ENCODE assay signal across 10 cellular contexts in genomic region chr11:8265681-8266241, GRCh38. TPM values are rescaled to one million over a fixed set of nuclear protein-coding genes. Genes with fewer than 3 reads are reported as not detected.
A peak's percentile ranks its signal among the peaks of the same experiment; 100 is the strongest.
DNase-seq lines count a peak whose midpoint lies in the region; ATAC-seq and TF ChIP-seq lines count a peak whose summit lies in the region.
"Had no signal": no experiment of that assay in that cellular context is flagged by ENCODE, and none has a peak within 500 bp of the region (broad histone marks: within the 10 kb centered on the region; RNA-seq: fewer than 3 reads in every experiment).

No MANE protein-coding gene starts in this region.

- no peak for TF ChIP-seq EP300 in transverse colon (IDR thresholded peaks at IDR 0.05; ENCODE audit: low read depth)

- H3K27me3 ChIP-seq in spleen (replicated peaks in 1 of 7) (peaks cover 0 to 100% (median 60%) of the 10 kb centered on the region in 7 donors), transverse colon (peaks cover 97% of the 10 kb centered on the region)

- peaks cover 90% of the 10 kb centered on the region for H3K27me3 Mint-ChIP-seq in activated T-cell treated with anti-CD3 and anti-CD28 coated beads, Interleukin-2, amount 50 U/mL, for 24 hours
- H3K27me3 Mint-ChIP-seq in activated T-cell treated with anti-CD3 and anti-CD28 coated beads, Interleukin-2, amount 50 U/mL, for 4 hours (ENCODE audit: low read depth), result peaks cover 82% of the 10 kb centered on the region
- peaks cover 29% of the 10 kb centered on the region for H3K27me3 Mint-ChIP-seq in glutamatergic neuron (ENCODE audit: unreplicated experiment)

- H3K4me1 ChIP-seq in spleen (peaks cover 8 to 47% (median 35%) of the 10 kb centered on the region in 6 donors), transverse colon (peaks cover 6 to 33% (median 23%) of the 10 kb centered on the region in 4 donors)

- H3K27ac ChIP-seq in spleen (no peak overlapping the region), transverse colon (no peak overlapping the region)
- H3K27ac ChIP-seq: gastroesophageal sphincter had no signal

- DNase-seq in activated T-cell treated with anti-CD3 and anti-CD28 coated beads, Interleukin-2, amount 50 U/mL, for 24 hours, result peak; percentile 17
- DNase-seq in activated T-cell treated with anti-CD3 and anti-CD28 coated beads, Interleukin-2, amount 50 U/mL, for 4 hours, result no peak
- DNase-seq in glutamatergic neuron, result no peak
- DNase-seq in spleen, result peak; percentile 54
- DNase-seq in transverse colon, result no peak
- no peak for DNase-seq in activated CD4-positive, alpha-beta T cell treated with anti-CD3 and anti-CD28 coated beads, Interleukin-2, amount 50 U/mL, for 1 hour

- intact Hi-C loops in spleen (cut with DNase I; ENCODE audit: low total_unique reads), result no loop called here
- intact Hi-C loops in transverse colon (cut with DNase I; ENCODE audit: low total_unique reads), result no loop called here

- no peak for ATAC-seq in activated T-cell treated with anti-CD3 and anti-CD28 coated beads, Interleukin-2, amount 50 U/mL, for 4 hours
- ATAC-seq in SK-N-SH treated with all-trans-retinoic acid at 6 μM for 48 hours (peak; percentile 20; the same call in 1 of the 3 replicates), GM21367 (IDR thresholded peaks at IDR 0.05; ENCODE audit: unreplicated experiment) (no peak)
- ATAC-seq: activated T-helper 17 cell treated with anti-CD3 and anti-CD28 coated beads, Interleukin-2, amount 50 U/mL, for 72 hours; gastroesophageal sphincter had no signal

- TF ChIP-seq POLR2A in spleen (IDR thresholded peaks at IDR 0.05), result no peak
- TF ChIP-seq POLR2A in transverse colon (IDR thresholded peaks at IDR 0.05), result no peak

- H3K4me3 ChIP-seq in spleen, result no peak overlapping the region
- no peak overlapping the region for H3K4me3 ChIP-seq in transverse colon
- H3K4me3 ChIP-seq: gastroesophageal sphincter had no signal

- H3K27ac Mint-ChIP-seq in activated T-cell treated with anti-CD3 and anti-CD28 coated beads, Interleukin-2, amount 50 U/mL, for 24 hours, result no peak overlapping the region
- peak overlapping the region; percentile 22 for H3K27ac Mint-ChIP-seq in glutamatergic neuron (ENCODE audit: unreplicated experiment)
- H3K27ac Mint-ChIP-seq: activated T-helper 17 cell treated with anti-CD3 and anti-CD28 coated beads, Interleukin-2, amount 50 U/mL, for 72 hours had no signal

- no peak overlapping the region for H3K4me3 Mint-ChIP-seq in activated T-cell treated with anti-CD3 and anti-CD28 coated beads, Interleukin-2, amount 50 U/mL, for 24 hours
- H3K4me3 Mint-ChIP-seq in activated T-cell treated with anti-CD3 and anti-CD28 coated beads, Interleukin-2, amount 50 U/mL, for 4 hours, result no peak overlapping the region
- H3K4me3 Mint-ChIP-seq in glutamatergic neuron (ENCODE audit: unreplicated experiment), result no peak overlapping the region
- H3K4me3 Mint-ChIP-seq: activated T-helper 17 cell treated with anti-CD3 and anti-CD28 coated beads, Interleukin-2, amount 50 U/mL, for 72 hours had no signal

- TF ChIP-seq CTCF in glutamatergic neuron (IDR thresholded peaks at IDR 0.05; ENCODE audit: partially characterized antibody, unreplicated experiment), result peak; percentile 59
- peak in 1 of 11 experiments; percentile 16 for TF ChIP-seq CTCF in spleen (IDR thresholded peaks at IDR 0.05 in 8 of 11, conservative IDR thresholded peaks at IDR 0.05 in 3 of 11)
- TF ChIP-seq CTCF in transverse colon (IDR thresholded peaks at IDR 0.05), result no peak

- in situ Hi-C loops in transverse colon (cut with MboI; ENCODE audit: low pct_ligation_motif_present in 1 of 4, low pct_unique_long_range_greater_than_20kb in 1 of 4, low sequenced_read_pairs in 3 of 4), result no loop called here

- 62 to 89% (median 71%) methylated on average over 3 to 6 of the region's 6 CpGs for WGBS in spleen, 5 donors
- 74% methylated on average over 6 of the region's 6 CpGs; no CpG with 5 or more reads in 1 of the 2 donors for WGBS in transverse colon (ENCODE audit: low coverage in 1 of 2), 2 donors

- peaks cover 15% of the 10 kb centered on the region for H3K4me1 Mint-ChIP-seq in activated T-cell treated with anti-CD3 and anti-CD28 coated beads, Interleukin-2, amount 50 U/mL, for 24 hours (ENCODE audit: low read depth)
- H3K4me1 Mint-ChIP-seq in activated T-cell treated with anti-CD3 and anti-CD28 coated beads, Interleukin-2, amount 50 U/mL, for 4 hours (ENCODE audit: low read depth), result peaks cover 9% of the 10 kb centered on the region
- peaks cover 17% of the 10 kb centered on the region for H3K4me1 Mint-ChIP-seq in glutamatergic neuron (ENCODE audit: low read depth, unreplicated experiment)

- H3K36me3 ChIP-seq in spleen (no peaks in the 10 kb centered on the region), transverse colon (no peaks in the 10 kb centered on the region)
- H3K36me3 ChIP-seq: gastroesophageal sphincter had no signal

- H3K9me3 ChIP-seq in spleen (no peaks in the 10 kb centered on the region), transverse colon (no peaks in the 10 kb centered on the region)
- H3K9me3 ChIP-seq: gastroesophageal sphincter had no signal

- H3K9me3 Mint-ChIP-seq in activated T-cell treated with anti-CD3 and anti-CD28 coated beads, Interleukin-2, amount 50 U/mL, for 24 hours, result no peaks in the 10 kb centered on the region
- no peaks in the 10 kb centered on the region for H3K9me3 Mint-ChIP-seq in activated T-cell treated with anti-CD3 and anti-CD28 coated beads, Interleukin-2, amount 50 U/mL, for 4 hours
- H3K9me3 Mint-ChIP-seq in glutamatergic neuron (ENCODE audit: unreplicated experiment), result peaks cover 14% of the 10 kb centered on the region
- H3K9me3 Mint-ChIP-seq: activated T-helper 17 cell treated with anti-CD3 and anti-CD28 coated beads, Interleukin-2, amount 50 U/mL, for 72 hours had no signal

- H3K36me3 Mint-ChIP-seq in activated T-cell treated with anti-CD3 and anti-CD28 coated beads, Interleukin-2, amount 50 U/mL, for 24 hours (ENCODE audit: low read depth), result no peaks in the 10 kb centered on the region
- H3K36me3 Mint-ChIP-seq in activated T-cell treated with anti-CD3 and anti-CD28 coated beads, Interleukin-2, amount 50 U/mL, for 4 hours (ENCODE audit: insufficient read depth), result no peaks in the 10 kb centered on the region
- H3K36me3 Mint-ChIP-seq in glutamatergic neuron (ENCODE audit: unreplicated experiment), result no peaks in the 10 kb centered on the region

TF ChIP-seq in SK-N-SH treated with all-trans-retinoic acid at 6 μM for 48 hours, 23 proteins besides CTCF, POLR2A, EP300 and RAD21:
- TF ChIP-seq ZFP30 (CRISPR knock-in tag; IDR thresholded peaks at IDR 0.05), result no peak
- TF ChIP-seq TSHZ2 (CRISPR knock-in tag; IDR thresholded peaks at IDR 0.05), result no peak
- no peak for TF ChIP-seq ESRRG (CRISPR knock-in tag; IDR thresholded peaks at IDR 0.05)
- no peak for TF ChIP-seq CREB5 (CRISPR knock-in tag; IDR thresholded peaks at IDR 0.05; ENCODE audit: low read depth)
- TF ChIP-seq PPARA (CRISPR knock-in tag; IDR thresholded peaks at IDR 0.05; ENCODE audit: borderline replicate concordance), result no peak
- TF ChIP-seq GLIS3 (CRISPR knock-in tag; IDR thresholded peaks at IDR 0.05), result no peak
- TF ChIP-seq ZC3H10 (CRISPR knock-in tag; IDR thresholded peaks at IDR 0.05), result no peak
- TF ChIP-seq RARB (CRISPR knock-in tag; IDR thresholded peaks at IDR 0.05), result no peak
- TF ChIP-seq ZFP3 (CRISPR knock-in tag; IDR thresholded peaks at IDR 0.05), result no peak
- TF ChIP-seq ZNF565 (CRISPR knock-in tag; conservative IDR thresholded peaks at IDR 0.05; ENCODE audit: low read depth), result no peak
- no peak for TF ChIP-seq ARNTL (CRISPR knock-in tag; IDR thresholded peaks at IDR 0.05; ENCODE audit: borderline replicate concordance, low read depth)

RNA-seq across cellular contexts. Expression of gene LMO1, which starts 2.1 kb away (rescaled TPM):
- total RNA-seq in activated T-cell treated with anti-CD3 and anti-CD28 coated beads, Interleukin-2, amount 50 U/mL, for 4 hours, result not detected
- total RNA-seq in glutamatergic neuron (ENCODE audit: unreplicated experiment) (5.7 TPM), spleen (1 to 10 TPM in 2 of 7 donors, under 1 TPM in 1, not detected in 4; 0.57 to 1.0 (median 1.0) TPM), transverse colon (not detected)
- polyA plus RNA-seq in spleen, result under 1 TPM in 2 of 3 donors, not detected in 1; 0.17 to 0.20 TPM
- total RNA-seq: activated T-helper 17 cell treated with anti-CD3 and anti-CD28 coated beads, Interleukin-2, amount 50 U/mL, for 72 hours; gastroesophageal sphincter had no signal

Comparison
In these comparisons a context has a peak if more than half of its experiments do, and no peak if none do; other contexts are left out.
1. DNase-seq: peak in activated T-cell treated with anti-CD3 and anti-CD28 coated beads, Interleukin-2, amount 50 U/mL, for 24 hours (single experiment) and spleen (single experiment); none in activated T-cell treated with anti-CD3 and anti-CD28 coated beads, Interleukin-2, amount 50 U/mL, for 4 hours (single experiment), glutamatergic neuron (single experiment), transverse colon (single experiment) and activated CD4-positive, alpha-beta T cell treated with anti-CD3 and anti-CD28 coated beads, Interleukin-2, amount 50 U/mL, for 1 hour (single experiment).